8 cellular contexts compared by ENCODE assay signal in genomic region chr7:6589829-6590644, GRCh38. TPM values are rescaled to one million over a fixed set of nuclear protein-coding genes. Genes with fewer than 3 reads are reported as not detected.
DNase-seq lines count a peak whose midpoint lies in the region; ATAC-seq and TF ChIP-seq lines count a peak whose summit lies in the region.

TSS of gene INTS15 (plus strand) at chr7:6590021. CDS start at chr7:6590284, 263 bp downstream.

- DNase-seq in COR-L47 (lab: John Stamatoyannopoulos, UW) (peak; percentile 75), NT2/D1 (ENCODE audit: low read depth, low spot score) (peak; percentile 80), epidermal melanocyte (ENCODE audit: insufficient read length, low spot score) (peak; percentile 68), mucosa of descending colon (peak; percentile 83 to 88 (median 85))
- peak; percentile 81 for DNase-seq in activated CD8-positive, alpha-beta memory T cell treated with anti-CD3 and anti-CD28 coated beads, Interleukin-2, amount 50 U/mL, for 4 hours
- DNase-seq in stimulated activated CD8-positive, alpha-beta memory T cell treated with anti-CD3 and anti-CD28 coated beads, Interleukin-4, amount 100 ng/mL, for 24 hours (ENCODE audit: low read depth), result peak; percentile 71

- ATAC-seq in GM19438 (IDR thresholded peaks at IDR 0.05; ENCODE audit: low read depth, unreplicated experiment) (peak; percentile 85), HG03571 (IDR thresholded peaks at IDR 0.05; ENCODE audit: unreplicated experiment) (peak; percentile 85), mucosa of descending colon (peak; percentile 98)

- no peaks in the 10 kb centered on the region for H3K27me3 ChIP-seq in NT2/D1 (ENCODE audit: insufficient read depth, insufficient read length)

- H3K4me3 ChIP-seq in NT2/D1 (ENCODE audit: insufficient read length, low read depth), result peak within 1 kb of the TSS; percentile 97
- H3K4me3 ChIP-seq in mucosa of descending colon, result peak within 1 kb of the TSS; percentile 58

- H3K4me1 ChIP-seq in NT2/D1 (ENCODE audit: insufficient read depth, insufficient read length) (peaks cover 2% of the 10 kb centered on the region), mucosa of descending colon (ENCODE audit: low read depth) (peaks cover 8% of the 10 kb centered on the region)

- intact Hi-C loops in mucosa of descending colon (cut with DNase I, micrococcal nuclease), result no loop called here

- H3K9me3 ChIP-seq in NT2/D1 (ENCODE audit: insufficient read depth, low read length), result no peaks in the 10 kb centered on the region
- H3K9me3 ChIP-seq in mucosa of descending colon, result no peaks in the 10 kb centered on the region

- peak within 1 kb of the TSS; percentile 98 for H3K9ac ChIP-seq in NT2/D1 (ENCODE audit: insufficient read length, low read depth)

- TF ChIP-seq CTCF in mucosa of descending colon (IDR thresholded peaks at IDR 0.05), result peak; percentile 91

- H3K36me3 ChIP-seq in NT2/D1 (ENCODE audit: insufficient read depth, insufficient read length, low read length) (peaks cover 62% of the 10 kb centered on the region), mucosa of descending colon (ENCODE audit: low read depth) (peaks cover 7% of the 10 kb centered on the region)

RNA-seq across cellular contexts. Expression of gene INTS15, which starts in this region (rescaled TPM):
- total RNA-seq in mucosa of descending colon, result 10 to 100 TPM; 24.5 to 38.5 (median 26.2) TPM

Comparison
In these comparisons a context has a peak if more than half of its experiments do, and no peak if none do; other contexts are left out.
1. Peak in every context shown above with its lines: DNase-seq, ATAC-seq and H3K4me3 ChIP-seq.